In genomic region chr20:57388953-57389694, GRCh38 we compare ENCODE assay signal across 8 cellular contexts. TPM values are rescaled to one million over a fixed set of nuclear protein-coding genes. Genes with fewer than 3 reads are reported as not detected.
DNase-seq lines count a peak whose midpoint lies in the region; ATAC-seq and TF ChIP-seq lines count a peak whose summit lies in the region.

No MANE protein-coding gene starts in this region.

- peaks cover 23% of the 10 kb centered on the region for H3K36me3 Mint-ChIP-seq in activated CD4-positive, alpha-beta T cell treated with anti-CD3 and anti-CD28 coated beads for 36 hours (ENCODE audit: low read depth)

- TF ChIP-seq POLR2A in lower leg skin (IDR thresholded peaks at IDR 0.05): no peak

- H3K4me1 ChIP-seq in ectodermal cell (ENCODE audit: control insufficient read depth, insufficient read depth, low read length): peaks cover 29% of the 10 kb centered on the region

- H3K27me3 ChIP-seq in ectodermal cell (ENCODE audit: control insufficient read depth, insufficient read depth, low read length, poor library complexity, severe bottlenecking): peaks cover 16% of the 10 kb centered on the region

- H3K27me3 Mint-ChIP-seq in activated CD4-positive, alpha-beta T cell treated with anti-CD3 and anti-CD28 coated beads for 36 hours: no peaks in the 10 kb centered on the region

- POLR2A ChIA-PET in activated CD4-positive, alpha-beta T cell treated with anti-CD3 and anti-CD28 coated beads for 36 hours (lab: Charles Lee): interaction anchor here (0.6 to 2.9 kb wide), 2 partner anchors 10 to 13 kb away, joined by 3 to 26 read pairs; no protein-coding TSS in a partner anchor

- H3K36me3 ChIP-seq in ectodermal cell (ENCODE audit: control insufficient read depth, insufficient read depth, low read length): no peaks in the 10 kb centered on the region

- H3K4me3 ChIP-seq in ectodermal cell (ENCODE audit: insufficient read depth, low read depth, low read length) (peak overlapping the region; percentile 6), lower leg skin (ENCODE audit: low read depth, poor library complexity, severe bottlenecking) (no peak overlapping the region)

- DNase-seq in SIG-M5 treated with dmso at 0.1 percent for 504 hours (lab: John Stamatoyannopoulos, UW; ENCODE audit: unreplicated experiment) (peak; percentile 67), SIG-M5 (lab: John Stamatoyannopoulos, UW) (no peak), LoVo (ENCODE audit: low spot score) (peak; percentile 80), lower leg skin (ENCODE audit: low spot score in 2 of 2) (peak; percentile 53 to 95), NCI-H446 treated with DMSO at 0.1 percent for 48 hours (lab: John Stamatoyannopoulos, UW) (no peak)
- peak; percentile 82 for DNase-seq in activated CD4-positive, alpha-beta T cell treated with anti-CD3 and anti-CD28 coated beads for 36 hours
- peak; percentile 72 for DNase-seq in stimulated activated CD8-positive, alpha-beta memory T cell treated with anti-CD3 and anti-CD28 coated beads, Interleukin-4, amount 100 ng/mL, for 48 hours

- intact Hi-C loops in activated CD4-positive, alpha-beta T cell treated with anti-CD3 and anti-CD28 coated beads for 36 hours (cut with DNase I, micrococcal nuclease): loop anchor here in 1 of 2 experiments (1.0 kb wide), 2 partner anchors 9 to 38 kb away; partner anchors contain the start of gene RAE1
- intact Hi-C loops in lower leg skin (cut with DNase I; ENCODE audit: low total_unique reads): no loop called here

- H3K9me3 Mint-ChIP-seq in activated CD4-positive, alpha-beta T cell treated with anti-CD3 and anti-CD28 coated beads for 36 hours (ENCODE audit: low read depth): no peaks in the 10 kb centered on the region

- H3K9me3 ChIP-seq in ectodermal cell (ENCODE audit: control insufficient read depth, low read length): no peaks in the 10 kb centered on the region

- CTCF ChIA-PET in activated CD4-positive, alpha-beta T cell treated with anti-CD3 and anti-CD28 coated beads for 36 hours (lab: Charles Lee): interaction anchor here (0.6 to 2.6 kb wide), 5 partner anchors 9 to 538 kb away, joined by 3 to 23 read pairs (median 3); no protein-coding TSS in a partner anchor

- TF ChIP-seq CTCF in lower leg skin (IDR thresholded peaks at IDR 0.05): no peak

- H3K27ac ChIP-seq in ectodermal cell (ENCODE audit: insufficient read depth, low read depth, low read length, poor library complexity, severe bottlenecking): no peak overlapping the region

- WGBS in ectodermal cell, 2 experiments: 5 to 6% methylated on average over 57 of the region's 57 CpGs
- 13 to 17% methylated on average over 21 to 23 of the region's 57 CpGs for WGBS in lower leg skin, 2 donors

- peak overlapping the region; percentile 78 for H3K4me3 Mint-ChIP-seq in activated CD4-positive, alpha-beta T cell treated with anti-CD3 and anti-CD28 coated beads for 36 hours

- peak overlapping the region; percentile 97 for H3K27ac Mint-ChIP-seq in activated CD4-positive, alpha-beta T cell treated with anti-CD3 and anti-CD28 coated beads for 36 hours

- H3K4me1 Mint-ChIP-seq in activated CD4-positive, alpha-beta T cell treated with anti-CD3 and anti-CD28 coated beads for 36 hours: peaks cover 27% of the 10 kb centered on the region

- peak; percentile 25 for ATAC-seq in activated CD4-positive, alpha-beta T cell treated with anti-CD3 and anti-CD28 coated beads for 36 hours

RNA-seq across cellular contexts. Expression of gene RBM38, which starts 2.1 kb away (rescaled TPM):
- 100 to 1,000 TPM in 1 of 2 experiments, 10 to 100 TPM in 1; 96.5 to 101 TPM for total RNA-seq in activated CD4-positive, alpha-beta T cell treated with anti-CD3 and anti-CD28 coated beads for 36 hours
- polyA plus RNA-seq in ectodermal cell (2013, experiment 1 of 4): 48.6 TPM
- polyA plus RNA-seq in ectodermal cell (2013, experiment 2 of 4): 47.2 TPM
- 42.1 TPM for polyA plus RNA-seq in ectodermal cell (2013, experiment 3 of 4)
- 45.4 TPM for polyA plus RNA-seq in ectodermal cell (2013, experiment 4 of 4)
- total RNA-seq in lower leg skin: 10 to 100 TPM in 2 of 4 donors, 1 to 10 TPM in 2; 6.2 to 13.3 (median 11.2) TPM

RNA-seq across cellular contexts. Expression of gene RAE1, which starts 38.1 kb away (rescaled TPM):
- 10 to 100 TPM; 42.7 to 48.9 TPM for total RNA-seq in activated CD4-positive, alpha-beta T cell treated with anti-CD3 and anti-CD28 coated beads for 36 hours
- 54.2 TPM for polyA plus RNA-seq in ectodermal cell (2013, experiment 1 of 4)
- 56.6 TPM for polyA plus RNA-seq in ectodermal cell (2013, experiment 2 of 4)
- 45.7 TPM for polyA plus RNA-seq in ectodermal cell (2013, experiment 3 of 4)
- polyA plus RNA-seq in ectodermal cell (2013, experiment 4 of 4): 52.8 TPM
- 10 to 100 TPM; 30.5 to 45.7 (median 34.5) TPM for total RNA-seq in lower leg skin

RNA-seq across cellular contexts. Expression of gene SPO11, which starts 59.5 kb away (rescaled TPM):
- total RNA-seq in activated CD4-positive, alpha-beta T cell treated with anti-CD3 and anti-CD28 coated beads for 36 hours: not detected
- polyA plus RNA-seq in ectodermal cell (2013, experiment 1 of 4): not detected
- not detected for polyA plus RNA-seq in ectodermal cell (2013, experiment 2 of 4)
- not detected for polyA plus RNA-seq in ectodermal cell (2013, experiment 3 of 4)
- polyA plus RNA-seq in ectodermal cell (2013, experiment 4 of 4): not detected
- not detected for total RNA-seq in lower leg skin

Comparison
In these comparisons a context has a peak if more than half of its experiments do, and no peak if none do; other contexts are left out.
1. DNase-seq: peak in SIG-M5 treated with dmso at 0.1 percent for 504 hours (single experiment), LoVo (single experiment), activated CD4-positive, alpha-beta T cell treated with anti-CD3 and anti-CD28 coated beads for 36 hours (single experiment), lower leg skin (2 of 2) and stimulated activated CD8-positive, alpha-beta memory T cell treated with anti-CD3 and anti-CD28 coated beads, Interleukin-4, amount 100 ng/mL, for 48 hours (single experiment); none in SIG-M5 (single experiment) and NCI-H446 treated with DMSO at 0.1 percent for 48 hours (single experiment).
2. RNA of gene RBM38, which starts 2.1 kb away (total RNA-seq): 96.5 to 101 TPM in activated CD4-positive, alpha-beta T cell treated with anti-CD3 and anti-CD28 coated beads for 36 hours; 6.2 to 13.3 TPM in lower leg skin; every median in the first group is over 4 times any median in the second.